Comparison of ENCODE assay signal across 1 cellular context in genomic region chr16:4646773-4647660, GRCh38.
TF ChIP-seq lines count a peak whose summit lies in the region.

No MANE protein-coding gene starts in this region.

TF ChIP-seq in K562, 482 proteins besides CTCF, POLR2A, EP300 and RAD21:
- TF ChIP-seq ERF (CRISPR knock-in tag; IDR thresholded peaks at IDR 0.05) (no peak), ZNF324 (CRISPR knock-in tag; IDR thresholded peaks at IDR 0.05) (no peak), POLR2G (IDR thresholded peaks at IDR 0.05; ENCODE audit: low read depth, low read length) (0 out of 2 replicates have a peak, but pooled peaks have one; percentile 12)
TF ChIP-seq in K562: peak in this region for 1.
